Comparison of ENCODE assay signal across 1 cellular context in genomic region chr12:78403136-78403535, GRCh38.
TF ChIP-seq lines count a peak whose summit lies in the region.

No MANE protein-coding gene starts in this region.

TF ChIP-seq in WTC11, 78 proteins besides CTCF, POLR2A, EP300 and RAD21 (continued from another document):
- no peak for TF ChIP-seq RELA (CRISPR knock-in tag; IDR thresholded peaks at IDR 0.05; ENCODE audit: borderline replicate concordance)
- TF ChIP-seq PRRX2 (CRISPR knock-in tag; IDR thresholded peaks at IDR 0.05): no peak
- TF ChIP-seq, protein P1, sequence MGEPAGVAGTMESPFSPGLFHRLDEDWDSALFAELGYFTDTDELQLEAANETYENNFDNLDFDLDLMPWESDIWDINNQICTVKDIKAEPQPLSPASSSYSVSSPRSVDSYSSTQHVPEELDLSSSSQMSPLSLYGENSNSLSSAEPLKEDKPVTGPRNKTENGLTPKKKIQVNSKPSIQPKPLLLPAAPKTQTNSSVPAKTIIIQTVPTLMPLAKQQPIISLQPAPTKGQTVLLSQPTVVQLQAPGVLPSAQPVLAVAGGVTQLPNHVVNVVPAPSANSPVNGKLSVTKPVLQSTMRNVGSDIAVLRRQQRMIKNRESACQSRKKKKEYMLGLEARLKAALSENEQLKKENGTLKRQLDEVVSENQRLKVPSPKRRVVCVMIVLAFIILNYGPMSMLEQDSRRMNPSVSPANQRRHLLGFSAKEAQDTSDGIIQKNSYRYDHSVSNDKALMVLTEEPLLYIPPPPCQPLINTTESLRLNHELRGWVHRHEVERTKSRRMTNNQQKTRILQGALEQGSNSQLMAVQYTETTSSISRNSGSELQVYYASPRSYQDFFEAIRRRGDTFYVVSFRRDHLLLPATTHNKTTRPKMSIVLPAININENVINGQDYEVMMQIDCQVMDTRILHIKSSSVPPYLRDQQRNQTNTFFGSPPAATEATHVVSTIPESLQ (CRISPR knock-in tag; IDR thresholded peaks at IDR 0.05): no peak
- TF ChIP-seq ZNF671 (CRISPR knock-in tag; IDR thresholded peaks at IDR 0.05): no peak
- TF ChIP-seq NFATC4 (CRISPR knock-in tag; IDR thresholded peaks at IDR 0.05): no peak
- TF ChIP-seq ZSCAN18 (CRISPR knock-in tag; IDR thresholded peaks at IDR 0.05): no peak
- TF ChIP-seq, protein P2, sequence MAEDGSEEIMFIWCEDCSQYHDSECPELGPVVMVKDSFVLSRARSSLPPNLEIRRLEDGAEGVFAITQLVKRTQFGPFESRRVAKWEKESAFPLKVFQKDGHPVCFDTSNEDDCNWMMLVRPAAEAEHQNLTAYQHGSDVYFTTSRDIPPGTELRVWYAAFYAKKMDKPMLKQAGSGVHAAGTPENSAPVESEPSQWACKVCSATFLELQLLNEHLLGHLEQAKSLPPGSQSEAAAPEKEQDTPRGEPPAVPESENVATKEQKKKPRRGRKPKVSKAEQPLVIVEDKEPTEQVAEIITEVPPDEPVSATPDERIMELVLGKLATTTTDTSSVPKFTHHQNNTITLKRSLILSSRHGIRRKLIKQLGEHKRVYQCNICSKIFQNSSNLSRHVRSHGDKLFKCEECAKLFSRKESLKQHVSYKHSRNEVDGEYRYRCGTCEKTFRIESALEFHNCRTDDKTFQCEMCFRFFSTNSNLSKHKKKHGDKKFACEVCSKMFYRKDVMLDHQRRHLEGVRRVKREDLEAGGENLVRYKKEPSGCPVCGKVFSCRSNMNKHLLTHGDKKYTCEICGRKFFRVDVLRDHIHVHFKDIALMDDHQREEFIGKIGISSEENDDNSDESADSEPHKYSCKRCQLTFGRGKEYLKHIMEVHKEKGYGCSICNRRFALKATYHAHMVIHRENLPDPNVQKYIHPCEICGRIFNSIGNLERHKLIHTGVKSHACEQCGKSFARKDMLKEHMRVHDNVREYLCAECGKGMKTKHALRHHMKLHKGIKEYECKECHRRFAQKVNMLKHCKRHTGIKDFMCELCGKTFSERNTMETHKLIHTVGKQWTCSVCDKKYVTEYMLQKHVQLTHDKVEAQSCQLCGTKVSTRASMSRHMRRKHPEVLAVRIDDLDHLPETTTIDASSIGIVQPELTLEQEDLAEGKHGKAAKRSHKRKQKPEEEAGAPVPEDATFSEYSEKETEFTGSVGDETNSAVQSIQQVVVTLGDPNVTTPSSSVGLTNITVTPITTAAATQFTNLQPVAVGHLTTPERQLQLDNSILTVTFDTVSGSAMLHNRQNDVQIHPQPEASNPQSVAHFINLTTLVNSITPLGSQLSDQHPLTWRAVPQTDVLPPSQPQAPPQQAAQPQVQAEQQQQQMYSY (CRISPR knock-in tag; IDR thresholded peaks at IDR 0.05): no peak
- TF ChIP-seq HMGA2 (CRISPR knock-in tag; IDR thresholded peaks at IDR 0.05): no peak
- TF ChIP-seq SMAD3 (CRISPR knock-in tag; IDR thresholded peaks at IDR 0.05; ENCODE audit: borderline replicate concordance): no peak
TF ChIP-seq in WTC11: peak in this region for 0.
